ENCODE assay signal across 9 cellular contexts in genomic region chr13:112444001-112444311, GRCh38.
DNase-seq lines count a peak whose midpoint lies in the region; ATAC-seq and TF ChIP-seq lines count a peak whose summit lies in the region.
"Had no signal": no experiment of that assay in that cellular context is flagged by ENCODE, and none has a peak within 500 bp of the region (broad histone marks: within the 10 kb centered on the region; RNA-seq: fewer than 3 reads in every experiment).

No MANE protein-coding gene starts in this region.

- no peaks in the 10 kb centered on the region for H3K27me3 ChIP-seq in Panc1 (ENCODE audit: control insufficient read depth, insufficient read depth, low read length)
- peaks cover 0 to 17% of the 10 kb centered on the region in 2 donors for H3K27me3 ChIP-seq in body of pancreas

- no peak for TF ChIP-seq POLR2A in body of pancreas (IDR thresholded peaks at IDR 0.05)

- no peaks in the 10 kb centered on the region for H3K4me1 ChIP-seq in Panc1 (ENCODE audit: control insufficient read depth, insufficient read depth, low read length)
- H3K4me1 ChIP-seq in body of pancreas, result no peaks in the 10 kb centered on the region

- TF ChIP-seq RAD21 in Ishikawa (IDR thresholded peaks at IDR 0.05; ENCODE audit: low read depth), result peak; percentile 98

- TF ChIP-seq CTCF in Panc1 (IDR thresholded peaks at IDR 0.05) (peak; percentile 80), body of pancreas (IDR thresholded peaks at IDR 0.05) (peak; percentile 77 to 93 (median 86))

- peak; percentile 70 for DNase-seq in Ammon's horn (ENCODE audit: low spot score)
- DNase-seq in Panc1 (ENCODE audit: low read depth, low spot score), result peak; percentile 32
- peak; percentile 70 to 80 (median 78) for DNase-seq in body of pancreas
- peak; percentile 93 for DNase-seq in iPS-NIHi7 (ENCODE audit: extremely low spot score)
- peak; percentile 38 to 78 (median 43) for DNase-seq in stimulated activated CD4-positive, alpha-beta T cell treated with anti-CD3 and anti-CD28 coated beads, Interleukin-12 subunit alpha, Interleukin-12 subunit beta, amount 100 ng/mL, for 48 hours (ENCODE audit: low read depth in 2 of 3, low spot score in 1 of 3)

- no peak for TF ChIP-seq EP300 in Ishikawa (IDR thresholded peaks at IDR 0.05; ENCODE audit: borderline replicate concordance)

- H3K27ac ChIP-seq in Panc1 (ENCODE audit: low read length) (no peak overlapping the region), body of pancreas (no peak overlapping the region)

- peak; percentile 72 for ATAC-seq in GM19035 (IDR thresholded peaks at IDR 0.05; ENCODE audit: unreplicated experiment)
- ATAC-seq in Panc1, result peak; percentile 91
- ATAC-seq in body of pancreas, result peak; percentile 85
- ATAC-seq in GM18873 (IDR thresholded peaks at IDR 0.05; ENCODE audit: low FRiP score, unreplicated experiment), result no peak
- ATAC-seq: naive thymus-derived CD8-positive, alpha-beta T cell had no signal

- no peaks in the 10 kb centered on the region for H3K9me3 ChIP-seq in Panc1 (ENCODE audit: control insufficient read depth, insufficient read depth, low read depth, low read length)
- H3K9me3 ChIP-seq in body of pancreas, result no peaks in the 10 kb centered on the region

- intact Hi-C loops in Panc1 (cut with micrococcal nuclease; ENCODE audit: unreplicated experiment) (loop anchor here (5.0 to 10.0 kb wide), 2 partner anchors 89 to 972 kb away; no protein-coding TSS in a partner anchor), body of pancreas (cut with DNase I) (loop anchor here (2.0 kb wide), 1 partner anchor 969 kb away; no protein-coding TSS in a partner anchor)

- H3K4me3 ChIP-seq in Panc1 (ENCODE audit: low read depth in 2 of 2, low read length in 2 of 2) (no peak overlapping the region), body of pancreas (no peak overlapping the region)

- CTCF ChIA-PET in Panc1 (lab: Charles Lee), result interaction anchor here (0.6 to 1.0 kb wide), 2 partner anchors 970 to 1142 kb away, joined by 3 read pairs; no protein-coding TSS in a partner anchor

- H3K36me3 ChIP-seq in Panc1 (ENCODE audit: control insufficient read depth, insufficient read depth, low read length), result no peaks in the 10 kb centered on the region
- H3K36me3 ChIP-seq in body of pancreas (replicated peaks in 1 of 2; ENCODE audit: insufficient read depth in 1 of 2, low read depth in 2 of 2), result no peaks in the 10 kb centered on the region

- POLR2A ChIA-PET in Panc1 (lab: Charles Lee), result no interaction called here

- no TSS peak for BruUV-seq in Panc1 (replicated peaks; lab: Mats Ljungman, UMichigan)

- WGBS in body of pancreas, 2 donors, result 1% methylated on average over 10 of the region's 10 CpGs; no CpG with 5 or more reads in 1 of the 2 donors

- in situ Hi-C loops in Panc1 (cut with HindIII; ENCODE audit: low pct_unique_long_range_greater_than_20kb, low sequenced_read_pairs), result no loop called here

TF ChIP-seq in Ishikawa, 13 proteins besides CTCF, POLR2A, EP300 and RAD21:
- TF ChIP-seq ZBTB7A (IDR thresholded peaks at IDR 0.05; ENCODE audit: low read depth), result no peak
- TF ChIP-seq TCF12 (IDR thresholded peaks at IDR 0.05; ENCODE audit: low read depth), result 0 out of 2 replicates have a peak, but pooled peaks have one; percentile 17

Comparison
In these comparisons a context has a peak if more than half of its experiments do, and no peak if none do; other contexts are left out.
1. DNase-seq: peak in every context shown above with its lines; median percentile 93 in iPS-NIHi7; 78 in body of pancreas; 70 in Ammon's horn; 43 in stimulated activated CD4-positive, alpha-beta T cell treated with anti-CD3 and anti-CD28 coated beads, Interleukin-12 subunit alpha, Interleukin-12 subunit beta, amount 100 ng/mL, for 48 hours; 32 in Panc1.